11 cellular contexts compared by ENCODE assay signal in genomic region chr4:113708250-113708649, GRCh38. TPM values are rescaled to one million over a fixed set of nuclear protein-coding genes. Genes with fewer than 3 reads are reported as not detected.
A peak's percentile ranks its signal among the peaks of the same experiment; 100 is the strongest.
DNase-seq lines count a peak whose midpoint lies in the region; ATAC-seq and TF ChIP-seq lines count a peak whose summit lies in the region.
"Had no signal": no experiment of that assay in that cellular context is flagged by ENCODE, and none has a peak within 500 bp of the region (broad histone marks: within the 10 kb centered on the region; RNA-seq: fewer than 3 reads in every experiment).

No MANE protein-coding gene starts in this region.

- TF ChIP-seq RAD21 in SK-N-SH (IDR thresholded peaks at IDR 0.05; ENCODE audit: low read length), result no peak

- no peak overlapping the region for H2AFZ ChIP-seq in SK-N-SH (ENCODE audit: low read depth)

- H3K4me2 ChIP-seq in SK-N-SH, result no peak overlapping the region
- H3K4me2 ChIP-seq: BLaER1 had no signal

- CTCF ChIA-PET in SK-N-SH (lab: Yijun Ruan, JAX), result no interaction called here

- POLR2A ChIA-PET in SK-N-SH (lab: Yijun Ruan, JAX), result no interaction called here

- peaks cover 10% of the 10 kb centered on the region; the same call in 1 of the 2 replicates for H4K20me1 ChIP-seq in SK-N-SH (ENCODE audit: insufficient read depth)

- no peaks in the 10 kb centered on the region for H3K27me3 ChIP-seq in SK-N-SH (ENCODE audit: insufficient read depth)
- no peaks in the 10 kb centered on the region for H3K27me3 ChIP-seq in upper lobe of left lung
- H3K27me3 ChIP-seq: BLaER1 had no signal

- H3K9me2 ChIP-seq in SK-N-SH, result no peaks in the 10 kb centered on the region

- H3K27ac ChIP-seq in SK-N-SH (ENCODE audit: low read depth in 2 of 2, low read length in 1 of 2) (no peak overlapping the region; a peak in 1 of 4 replicates), upper lobe of left lung (no peak overlapping the region)
- H3K27ac ChIP-seq: BLaER1 had no signal

- peaks cover 16% of the 10 kb centered on the region for H3F3A ChIP-seq in SK-N-SH (replicated peaks; ENCODE audit: insufficient read depth)

- no peak for TF ChIP-seq POLR2A in upper lobe of left lung (IDR thresholded peaks at IDR 0.05)
- no peak for TF ChIP-seq POLR2A in erythroblast (IDR thresholded peaks at IDR 0.05; ENCODE audit: low read length)

- TF ChIP-seq EP300 in SK-N-SH (IDR thresholded peaks at IDR 0.05; ENCODE audit: borderline replicate concordance in 1 of 2, low read depth in 1 of 2, low read length in 1 of 2), result no peak
- TF ChIP-seq EP300 in upper lobe of left lung (IDR thresholded peaks at IDR 0.05), result no peak

- DNase-seq in A172 (ENCODE audit: low spot score), result peak; percentile 25
- no peak for DNase-seq in SK-N-SH
- DNase-seq in upper lobe of left lung, result no peak
- DNase-seq in Kasumi-1 (lab: John Stamatoyannopoulos, UW), result no peak
- no peak for DNase-seq in erythroblast (lab: John Stamatoyannopoulos, UW)
- DNase-seq in NCI-H2227 treated with DMSO at 0.1 percent for 48 hours (lab: John Stamatoyannopoulos, UW), result no peak
- DNase-seq: activated naive CD4-positive, alpha-beta T cell treated with Interleukin-2 at 50 U/mL for 16 hours; NCI-H774 had no signal

- 36% methylated on average over 1 of the region's 1 CpG for WGBS in SK-N-SH (ENCODE audit: low lambda C conversion rate)
- WGBS in upper lobe of left lung, 2 donors, result 18 to 25% methylated on average over 1 of the region's 1 CpG

- H3K4me1 ChIP-seq in SK-N-SH (ENCODE audit: control insufficient read depth in 1 of 2, insufficient read depth in 2 of 2, low read depth in 1 of 2, low read length in 1 of 2), result no peaks in the 10 kb centered on the region; a peak in 2 of 4 replicates
- H3K4me1 ChIP-seq in upper lobe of left lung, result peaks cover 0 to 7% (median 0%) of the 10 kb centered on the region in 4 donors
- H3K4me1 ChIP-seq: BLaER1 had no signal

- peak; percentile 77 for ATAC-seq in GM18907 (IDR thresholded peaks at IDR 0.05; ENCODE audit: unreplicated experiment)
- peak; percentile 61 for ATAC-seq in HG03066 (IDR thresholded peaks at IDR 0.05; ENCODE audit: low read depth, unreplicated experiment)
- ATAC-seq in upper lobe of left lung (ENCODE audit: low FRiP score in 2 of 2), result no peak

- H3K79me2 ChIP-seq in SK-N-SH (ENCODE audit: insufficient read depth), result peaks cover 72% of the 10 kb centered on the region

- H3K9me3 ChIP-seq in SK-N-SH, result no peaks in the 10 kb centered on the region
- no peaks in the 10 kb centered on the region for H3K9me3 ChIP-seq in upper lobe of left lung
- H3K9me3 ChIP-seq: BLaER1 had no signal

- no peak overlapping the region for H3K4me3 ChIP-seq in SK-N-SH (ENCODE audit: low read depth in 2 of 2, low read length in 1 of 2)
- H3K4me3 ChIP-seq in upper lobe of left lung, result no peak overlapping the region
- H3K4me3 ChIP-seq: BLaER1 had no signal

- no peak for TF ChIP-seq CTCF in SK-N-SH (IDR thresholded peaks at IDR 0.05)
- TF ChIP-seq CTCF in upper lobe of left lung (IDR thresholded peaks at IDR 0.05), result no peak

- peaks cover 0 to 9% of the 10 kb centered on the region in 2 experiments for H3K36me3 ChIP-seq in SK-N-SH (replicated peaks in 1 of 2; ENCODE audit: control insufficient read depth in 1 of 2, insufficient read depth in 2 of 2, low read length in 1 of 2)
- H3K36me3 ChIP-seq in upper lobe of left lung, result no peaks in the 10 kb centered on the region

- no peak overlapping the region for H3K9ac ChIP-seq in SK-N-SH
- H3K9ac ChIP-seq: BLaER1 had no signal

TF ChIP-seq in SK-N-SH, 30 proteins besides CTCF, POLR2A, EP300 and RAD21:
- TF ChIP-seq EZH2phosphoT487 (IDR thresholded peaks at IDR 0.05; ENCODE audit: borderline replicate concordance, low read depth) (no peak), TCF12 (IDR thresholded peaks at IDR 0.05) (peak; percentile 74), POLR2AphosphoS5 (IDR thresholded peaks at IDR 0.05; ENCODE audit: low read depth, low read length) (no peak), TEAD4 (IDR thresholded peaks at IDR 0.05; ENCODE audit: borderline replicate concordance, insufficient read depth) (no peak), TAF1 (IDR thresholded peaks at IDR 0.05; ENCODE audit: borderline replicate concordance, low read depth, low read length) (no peak), GATA2 (CRISPR knock-in tag; IDR thresholded peaks at IDR 0.05) (no peak), PBX3 (IDR thresholded peaks at IDR 0.05) (peak; percentile 41), ELF1 (IDR thresholded peaks at IDR 0.05) (no peak), NFIC (IDR thresholded peaks at IDR 0.05; ENCODE audit: borderline replicate concordance) (no peak), RXRA (IDR thresholded peaks at IDR 0.05; ENCODE audit: borderline replicate concordance, low read depth) (no peak), FOXJ3 (CRISPR knock-in tag; IDR thresholded peaks at IDR 0.05) (no peak), RCOR1 (IDR thresholded peaks at IDR 0.05; ENCODE audit: low read length) (no peak)
TF ChIP-seq in SK-N-SH: peak in this region for 2.

RNA-seq across cellular contexts. Expression of gene CAMK2D, which starts 53.3 kb away (rescaled TPM):
- total RNA-seq in A172 (2014; rRNA removed; shearing (Covaris generic)), result 24.8 and 31.2 TPM in 2 replicates
- polyA plus RNA-seq in SK-N-SH (2012; rRNA removed), result 17.0 and 23.8 TPM in 2 replicates
- polyA plus RNA-seq in SK-N-SH (2012; cell fraction: cytosol; rRNA removed), result 26.0 and 27.5 TPM in 2 replicates
- 15.6 and 20.7 TPM in 2 replicates for polyA plus RNA-seq in SK-N-SH (2012; cell fraction: nucleus; rRNA removed)
- 10 to 100 TPM; 41.0 to 75.8 (median 51.9) TPM for total RNA-seq in upper lobe of left lung

Comparison
In these comparisons a context has a peak if more than half of its experiments do, and no peak if none do; other contexts are left out.
1. ATAC-seq: peak in GM18907 (single experiment) and HG03066 (single experiment); none in upper lobe of left lung (0 of 2).